Comparison of ENCODE assay signal across 9 cellular contexts in genomic region chr16:89217138-89217387, GRCh38. TPM values are rescaled to one million over a fixed set of nuclear protein-coding genes. Genes with fewer than 3 reads are reported as not detected.
DNase-seq lines count a peak whose midpoint lies in the region; ATAC-seq and TF ChIP-seq lines count a peak whose summit lies in the region.
"Had no signal": no experiment of that assay in that cellular context is flagged by ENCODE, and none has a peak within 500 bp of the region (broad histone marks: within the 10 kb centered on the region; RNA-seq: fewer than 3 reads in every experiment).

No MANE protein-coding gene starts in this region.

- H3K4me1 Mint-ChIP-seq in activated naive CD4-positive, alpha-beta T cell treated with anti-CD3 and anti-CD28 coated beads, Interleukin-2, amount 10 ng/mL, durations not matched to agents 7 days and 5 days: peaks cover 27% of the 10 kb centered on the region
- H3K4me1 Mint-ChIP-seq in brain (peaks cover 48% of the 10 kb centered on the region), memory B cell (peaks cover 11% of the 10 kb centered on the region), type B pancreatic cell (ENCODE audit: unreplicated experiment) (peaks cover 16% of the 10 kb centered on the region)

- no peak for DNase-seq in activated naive CD4-positive, alpha-beta T cell treated with anti-CD3 and anti-CD28 coated beads, Interleukin-2, amount 10 ng/mL, durations not matched to agents 7 days and 5 days
- no peak for DNase-seq in activated naive CD4-positive, alpha-beta T cell treated with Interleukin-2 at 50 U/mL for 16 hours
- no peak for DNase-seq in memory B cell (ENCODE audit: low spot score in 2 of 2)
- DNase-seq in type B pancreatic cell (ENCODE audit: extremely low spot score, unreplicated experiment): no peak
- DNase-seq in NCI-H2029 (lab: John Stamatoyannopoulos, UW): no peak
- DNase-seq in stimulated activated CD4-positive, alpha-beta T cell treated with anti-CD3 and anti-CD28 coated beads, Interleukin-2, amount 100 ng/mL, for 24 hours: no peak
- DNase-seq in NCI-H446 treated with DMSO at 0.1 percent for 48 hours (lab: John Stamatoyannopoulos, UW): no peak

- TF ChIP-seq CTCF in brain (conservative IDR thresholded peaks at IDR 0.05) (no peak), type B pancreatic cell (conservative IDR thresholded peaks at IDR 0.05) (no peak)

- peak overlapping the region; percentile 81 for H3K27ac Mint-ChIP-seq in activated naive CD4-positive, alpha-beta T cell treated with anti-CD3 and anti-CD28 coated beads, Interleukin-2, amount 10 ng/mL, durations not matched to agents 7 days and 5 days
- H3K27ac Mint-ChIP-seq in brain (peak overlapping the region; percentile 72 to 92 (median 82)), memory B cell (peak overlapping the region; percentile 93), type B pancreatic cell (peak overlapping the region; percentile 83)

- CTCF ChIA-PET in activated naive CD4-positive, alpha-beta T cell treated with anti-CD3 and anti-CD28 coated beads, Interleukin-2, amount 10 ng/mL, durations not matched to agents 7 days and 5 days (lab: Charles Lee): interaction anchor here (1.2 kb wide), 1 partner anchor 479 kb away, joined by 3 read pairs; no protein-coding TSS in a partner anchor

- peak overlapping the region; percentile 90 for H3K4me3 Mint-ChIP-seq in activated naive CD4-positive, alpha-beta T cell treated with anti-CD3 and anti-CD28 coated beads, Interleukin-2, amount 10 ng/mL, durations not matched to agents 7 days and 5 days
- H3K4me3 Mint-ChIP-seq in brain (peak overlapping the region; percentile 81 to 97 (median 83)), memory B cell (peak overlapping the region; percentile 91), type B pancreatic cell (peak overlapping the region; percentile 87)

- peaks cover 8% of the 10 kb centered on the region for H3K36me3 Mint-ChIP-seq in activated naive CD4-positive, alpha-beta T cell treated with anti-CD3 and anti-CD28 coated beads, Interleukin-2, amount 10 ng/mL, durations not matched to agents 7 days and 5 days
- H3K36me3 Mint-ChIP-seq in brain: peaks cover 11% of the 10 kb centered on the region
- H3K36me3 Mint-ChIP-seq in memory B cell: peaks cover 6% of the 10 kb centered on the region
- peaks cover 5% of the 10 kb centered on the region for H3K36me3 Mint-ChIP-seq in type B pancreatic cell

- no peaks in the 10 kb centered on the region for H3K9me3 Mint-ChIP-seq in activated naive CD4-positive, alpha-beta T cell treated with anti-CD3 and anti-CD28 coated beads, Interleukin-2, amount 10 ng/mL, durations not matched to agents 7 days and 5 days
- no peaks in the 10 kb centered on the region for H3K9me3 Mint-ChIP-seq in brain
- no peaks in the 10 kb centered on the region for H3K9me3 Mint-ChIP-seq in memory B cell
- no peaks in the 10 kb centered on the region for H3K9me3 Mint-ChIP-seq in type B pancreatic cell

- H3K27me3 Mint-ChIP-seq in activated naive CD4-positive, alpha-beta T cell treated with anti-CD3 and anti-CD28 coated beads, Interleukin-2, amount 10 ng/mL, durations not matched to agents 7 days and 5 days: peaks cover 3% of the 10 kb centered on the region
- H3K27me3 Mint-ChIP-seq in brain: peaks cover 4% of the 10 kb centered on the region
- H3K27me3 Mint-ChIP-seq in memory B cell: no peaks in the 10 kb centered on the region
- H3K27me3 Mint-ChIP-seq in type B pancreatic cell: no peaks in the 10 kb centered on the region

- ATAC-seq in memory B cell (ENCODE audit: low read depth): no peak

RNA-seq across cellular contexts. Expression of gene ZNF778, which starts 0.4 kb away (rescaled TPM):
- 7.9 TPM for polyA plus RNA-seq in brain (ENCODE audit: insufficient read depth, low read depth, low replicate concordance)
- 8.2 and 14.4 TPM in 2 replicates for total RNA-seq in type B pancreatic cell (ENCODE audit: low replicate concordance)

RNA-seq across cellular contexts. Expression of gene SLC22A31, which starts 16.7 kb away (rescaled TPM):
- polyA plus RNA-seq in brain (ENCODE audit: insufficient read depth, low read depth, low replicate concordance): not detected
- total RNA-seq in type B pancreatic cell (ENCODE audit: low replicate concordance): 2.9 and 5.3 TPM in 2 replicates
- total RNA-seq: Daoy had no signal

RNA-seq across cellular contexts. Expression of gene CDH15, which starts 45.5 kb away (rescaled TPM):
- polyA plus RNA-seq in brain (ENCODE audit: insufficient read depth, low read depth, low replicate concordance): not detected
- 5.0 TPM in 1 of 2 replicates, not detected in the other for total RNA-seq in type B pancreatic cell (ENCODE audit: low replicate concordance)
- total RNA-seq: Daoy had no signal
